Comparison of ENCODE assay signal across 21 cellular contexts in genomic region chr1:159554681-159555080, GRCh38. TPM values are rescaled to one million over a fixed set of nuclear protein-coding genes. Genes with fewer than 3 reads are reported as not detected.
DNase-seq lines count a peak whose midpoint lies in the region; ATAC-seq and TF ChIP-seq lines count a peak whose summit lies in the region.
"Had no signal": no experiment of that assay in that cellular context is flagged by ENCODE, and none has a peak within 500 bp of the region (broad histone marks: within the 10 kb centered on the region; RNA-seq: fewer than 3 reads in every experiment).

No MANE protein-coding gene starts in this region.

- intact Hi-C loops in CD14-positive monocyte (cut with micrococcal nuclease), result no loop called here

- no peak overlapping the region for H3K9ac ChIP-seq in adipocyte (ENCODE audit: low read length)
- H3K9ac ChIP-seq: BLaER1 had no signal

- H3K36me3 Mint-ChIP-seq in CD14-positive monocyte (no peaks in the 10 kb centered on the region), HFFc6 (ENCODE audit: low read depth) (peaks cover 9% of the 10 kb centered on the region)
- H3K36me3 Mint-ChIP-seq: CD8-positive, alpha-beta T cell had no signal

- H3K9me3 ChIP-seq in adipocyte (ENCODE audit: control insufficient read depth, low read length), result peaks cover under 1% of the 10 kb centered on the region
- H3K9me3 ChIP-seq: BLaER1 had no signal

- H3K9me3 Mint-ChIP-seq in CD14-positive monocyte (peaks cover 0 to 9% (median 3%) of the 10 kb centered on the region in 7 donors), HFFc6 (no peaks in the 10 kb centered on the region)
- H3K9me3 Mint-ChIP-seq: CD8-positive, alpha-beta T cell had no signal

- no peaks in the 10 kb centered on the region for H3K27me3 ChIP-seq in adipocyte (replicated peaks; ENCODE audit: control insufficient read depth, insufficient read depth, low read length)
- H3K27me3 ChIP-seq: BLaER1 had no signal

- H3K4me3 ChIP-seq in adipocyte (ENCODE audit: low read length), result no peak overlapping the region
- H3K4me3 ChIP-seq: BLaER1, K562, SK-N-MC had no signal

- H3K4me1 ChIP-seq in adipocyte (ENCODE audit: control insufficient read depth, insufficient read depth, low read length), result no peaks in the 10 kb centered on the region
- H3K4me1 ChIP-seq: BLaER1 had no signal

- peak overlapping the region in 5 of 7 donors; percentile 7 to 78 (median 20) for H3K27ac Mint-ChIP-seq in CD14-positive monocyte
- H3K27ac Mint-ChIP-seq in HFFc6, result no peak overlapping the region
- H3K27ac Mint-ChIP-seq: CD8-positive, alpha-beta T cell had no signal

- no peak for ATAC-seq in HG02870 (IDR thresholded peaks at IDR 0.05; ENCODE audit: unreplicated experiment)
- ATAC-seq: CD8-positive, alpha-beta T cell; K562 had no signal

- no peaks in the 10 kb centered on the region for H3K36me3 ChIP-seq in adipocyte (ENCODE audit: control insufficient read depth, insufficient read depth, low read length, severe bottlenecking)
- H3K36me3 ChIP-seq: BLaER1 had no signal

- TF ChIP-seq CTCF in CD14-positive monocyte (IDR thresholded peaks at IDR 0.05) (no peak), HFFc6 (IDR thresholded peaks at IDR 0.05) (no peak)

- peaks cover 18% of the 10 kb centered on the region for H3K4me1 Mint-ChIP-seq in CD14-positive monocyte
- peaks cover 21% of the 10 kb centered on the region for H3K4me1 Mint-ChIP-seq in HFFc6 (ENCODE audit: low read depth)

- DNase-seq in CD14-positive monocyte (ENCODE audit: low spot score) (no peak), HFFc6 (peak; percentile 1), adipocyte (ENCODE audit: low read depth) (peak; percentile 2), iris pigment epithelial cell (ENCODE audit: low read depth) (peak; percentile 55), NCI-H2107 treated with DMSO at 0.1 percent for 48 hours (lab: John Stamatoyannopoulos, UW; ENCODE audit: unreplicated experiment) (no peak)
- no peak for DNase-seq in activated CD4-positive, alpha-beta T cell treated with anti-CD3 and anti-CD28 coated beads, Interleukin-2, amount 50 U/mL, for 48 hours
- DNase-seq: CD8-positive, alpha-beta T cell; DND-41; NCI-H1694; NCI-H2081 treated with DMSO at 0.1 percent for 48 hours; NCI-H446; NCI-H526 treated with DMSO at 0.1 percent for 48 hours; SHP77 treated with DMSO at 0.1 percent for 48 hours; SW 1271 had no signal

- H3K4me3 Mint-ChIP-seq in CD14-positive monocyte, result no peak overlapping the region
- H3K4me3 Mint-ChIP-seq in HFFc6, result no peak overlapping the region
- H3K4me3 Mint-ChIP-seq: CD8-positive, alpha-beta T cell had no signal

- H3K27me3 Mint-ChIP-seq in CD14-positive monocyte (ENCODE audit: low read depth in 3 of 3), result peaks cover 0 to 2% (median 0%) of the 10 kb centered on the region in 3 donors
- no peaks in the 10 kb centered on the region; the same call in 1 of the 2 replicates for H3K27me3 Mint-ChIP-seq in HFFc6 (ENCODE audit: insufficient read depth)

RNA-seq across cellular contexts. Expression of gene OR10J5, which starts 18.9 kb away (rescaled TPM):
- polyA plus RNA-seq in CD14-positive monocyte, result not detected
- total RNA-seq in HFFc6 (2021; fragmentation: NEBNext Ultra II Directional; extraction: Animal tissue kit (Norgen Biotek cat#: 25700)), result not detected
- total RNA-seq: A673; CD8-positive, alpha-beta T cell; G401; H1; K562 had no signal
- polyA plus RNA-seq: H1, K562 had no signal

RNA-seq across cellular contexts. Expression of gene APCS, which starts 32.9 kb away (rescaled TPM):
- polyA plus RNA-seq in CD14-positive monocyte, result not detected
- total RNA-seq in HFFc6 (2021; fragmentation: NEBNext Ultra II Directional; extraction: Animal tissue kit (Norgen Biotek cat#: 25700)), result not detected
- total RNA-seq: A673; CD8-positive, alpha-beta T cell; G401; H1 had no signal
- polyA plus RNA-seq: H1, K562 had no signal

Comparison
In these comparisons a context has a peak if more than half of its experiments do, and no peak if none do; other contexts are left out.
1. DNase-seq: peak in HFFc6 (single experiment), adipocyte (single experiment) and iris pigment epithelial cell (single experiment); none in CD14-positive monocyte (single experiment), activated CD4-positive, alpha-beta T cell treated with anti-CD3 and anti-CD28 coated beads, Interleukin-2, amount 50 U/mL, for 48 hours (0 of 2) and NCI-H2107 treated with DMSO at 0.1 percent for 48 hours (single experiment).